In genomic region chr12:56206373-56207166, GRCh38 we compare ENCODE assay signal across 8 cellular contexts. TPM values are rescaled to one million over a fixed set of nuclear protein-coding genes. Genes with fewer than 3 reads are reported as not detected.
A peak's percentile ranks its signal among the peaks of the same experiment; 100 is the strongest.
DNase-seq lines count a peak whose midpoint lies in the region; ATAC-seq and TF ChIP-seq lines count a peak whose summit lies in the region.

No MANE protein-coding gene starts in this region.

- H3K27me3 ChIP-seq in DND-41 (ENCODE audit: insufficient read depth, low read length, poor library complexity) = no peaks in the 10 kb centered on the region

- no peaks in the 10 kb centered on the region for H3K4me1 ChIP-seq in DND-41 (ENCODE audit: insufficient read depth, low read length)

- peaks cover 43% of the 10 kb centered on the region for H3K36me3 ChIP-seq in DND-41 (ENCODE audit: insufficient read depth, low read length)

- H3K79me2 ChIP-seq in DND-41 (ENCODE audit: insufficient read depth, low read length) = no peaks in the 10 kb centered on the region

- TF ChIP-seq CTCF in DND-41 (IDR thresholded peaks at IDR 0.05; ENCODE audit: borderline replicate concordance, extremely low read depth, low read length, poor library complexity, severe bottlenecking) = peak; percentile 64
- TF ChIP-seq CTCF in WI38 (IDR thresholded peaks at IDR 0.05; ENCODE audit: low read depth, low read length) = peak; percentile 68
- peak; percentile 54 for TF ChIP-seq CTCF in nephron progenitor cell (IDR thresholded peaks at IDR 0.05)

- H3K9me3 ChIP-seq in DND-41 (ENCODE audit: insufficient read depth, low read length, severe bottlenecking) = no peaks in the 10 kb centered on the region

- no peak overlapping the region for H3K4me2 ChIP-seq in DND-41 (ENCODE audit: insufficient read depth, low read length)

- no peaks in the 10 kb centered on the region for H4K20me1 ChIP-seq in DND-41 (ENCODE audit: insufficient read depth, low read length)

- H2AFZ ChIP-seq in DND-41 (ENCODE audit: low read depth, low read length) = no peak overlapping the region

- peak overlapping the region; percentile 5 for H3K27ac Mint-ChIP-seq in nephron progenitor cell

- H3K4me3 ChIP-seq in DND-41 (ENCODE audit: low read depth in 1 of 2, low read length in 2 of 2) (no peak overlapping the region), WI38 (ENCODE audit: low read depth, low read length) (no peak overlapping the region)

- no peak overlapping the region for H3K27ac ChIP-seq in DND-41 (ENCODE audit: low read length)

- H3K4me1 Mint-ChIP-seq in nephron progenitor cell = no peaks in the 10 kb centered on the region

- ATAC-seq in DND-41 (ENCODE audit: insufficient read depth, low read depth) = peak; percentile 70; the same call in 2 of the 3 replicates
- ATAC-seq in HG02623 (IDR thresholded peaks at IDR 0.05; ENCODE audit: unreplicated experiment) = no peak

- H3K27me3 Mint-ChIP-seq in nephron progenitor cell (ENCODE audit: low read depth, poor library complexity) = no peaks in the 10 kb centered on the region

- DNase-seq in DND-41 = peak; percentile 38
- DNase-seq in HUDEP-2 (lab: John Stamatoyannopoulos, UW; ENCODE audit: unreplicated experiment in 76 of 76) = peak in 50 of 76 experiments; percentile 7 to 69 (median 30)
- peak; percentile 57 for DNase-seq in epidermal melanocyte (ENCODE audit: insufficient read length, low spot score)
- DNase-seq in nephron progenitor cell = peak; percentile 58
- DNase-seq in GF-D8 (lab: John Stamatoyannopoulos, UW) = no peak
- DNase-seq in occipital lobe (lab: John Stamatoyannopoulos, UW) = no peak

- no peak overlapping the region for H3K9ac ChIP-seq in DND-41 (ENCODE audit: low read depth, low read length)

- H3K9me3 Mint-ChIP-seq in nephron progenitor cell = no peaks in the 10 kb centered on the region

- peaks cover 56% of the 10 kb centered on the region for H3K36me3 Mint-ChIP-seq in nephron progenitor cell (ENCODE audit: low read depth)

- no peak overlapping the region for H3K4me3 Mint-ChIP-seq in nephron progenitor cell

RNA-seq across cellular contexts. Expression of gene RNF41, which starts 15.2 kb away (rescaled TPM):
- total RNA-seq in occipital lobe = 78.1 TPM

RNA-seq across cellular contexts. Expression of gene SMARCC2, which starts 17.3 kb away (rescaled TPM):
- 80.6 TPM for total RNA-seq in occipital lobe

RNA-seq across cellular contexts. Expression of gene NABP2, which starts 17.6 kb away (rescaled TPM):
- 20.1 TPM for total RNA-seq in occipital lobe

RNA-seq across cellular contexts. Expression of gene SLC39A5, which starts 23.3 kb away (rescaled TPM):
- total RNA-seq in occipital lobe = not detected

RNA-seq across cellular contexts. Expression of gene MYL6, which starts 48.4 kb away (rescaled TPM):
- total RNA-seq in occipital lobe = 417 TPM

Comparison
In these comparisons a context has a peak if more than half of its experiments do, and no peak if none do; other contexts are left out.
1. DNase-seq: peak in DND-41 (single experiment), HUDEP-2 (50 of 76), epidermal melanocyte (single experiment) and nephron progenitor cell (single experiment); none in GF-D8 (single experiment) and occipital lobe (single experiment).
2. Peak in every context shown above with its lines, with median percentiles within 50 percentile points of each other: CTCF ChIP-seq.